Comparison of ENCODE assay signal across 10 cellular contexts in the genomic region with DNA sequence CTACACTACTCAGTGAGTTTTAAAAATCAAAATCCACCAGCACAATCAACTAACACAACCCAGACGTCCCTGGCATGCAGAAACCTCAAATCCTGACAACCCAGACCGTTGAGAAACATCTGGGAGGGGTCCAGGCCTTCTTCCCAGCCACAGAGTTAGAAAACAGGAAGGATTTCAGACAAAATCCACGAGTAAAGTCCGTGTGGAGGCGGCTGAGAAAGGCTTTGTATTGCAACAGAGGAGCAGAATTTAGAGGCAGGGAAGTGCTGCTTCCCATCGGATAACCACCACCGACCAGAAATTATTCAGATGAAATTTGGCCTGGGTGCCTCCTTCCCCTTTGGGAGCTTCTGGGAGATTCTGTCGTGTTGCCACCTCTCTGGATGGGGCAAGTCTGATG.
DNase-seq lines count a peak whose midpoint lies in the region; ATAC-seq and TF ChIP-seq lines count a peak whose summit lies in the region.
"Had no signal": no experiment of that assay in that cellular context is flagged by ENCODE, and none has a peak within 500 bp of the region (broad histone marks: within the 10 kb centered on the region; RNA-seq: fewer than 3 reads in every experiment).

No MANE protein-coding gene starts in this region.

- no peak overlapping the region for H3K4me3 Mint-ChIP-seq in CD8-positive, alpha-beta memory T cell

- H3K4me1 Mint-ChIP-seq in CD8-positive, alpha-beta memory T cell = no peaks in the 10 kb centered on the region

- peak overlapping the region; percentile 48 to 83 for H3K27ac ChIP-seq in right atrium auricular region
- no peak overlapping the region for H3K27ac ChIP-seq in CD8-positive, alpha-beta memory T cell (ENCODE audit: low read depth, low read length)
- H3K27ac ChIP-seq: SK-N-MC had no signal

- peak; percentile 92 for DNase-seq in BJ (ENCODE audit: low read depth)
- DNase-seq in amniotic epithelial cell (ENCODE audit: low read depth) = peak; percentile 100
- peak; percentile 93 for DNase-seq in right atrium auricular region (ENCODE audit: low spot score)
- DNase-seq in renal cortical epithelial cell (ENCODE audit: low read depth) = peak; percentile 77
- DNase-seq in CD8-positive, alpha-beta memory T cell = no peak
- no peak for DNase-seq in EL
- no peak for DNase-seq in RKO (ENCODE audit: low spot score)
- DNase-seq: stimulated activated naive CD4-positive, alpha-beta T cell had no signal

- H3K4me3 ChIP-seq in BJ (ENCODE audit: low read depth, low read length) (no peak overlapping the region), right atrium auricular region (no peak overlapping the region)
- H3K4me3 ChIP-seq in CD8-positive, alpha-beta memory T cell (ENCODE audit: low read length) = no peak overlapping the region
- H3K4me3 ChIP-seq: SK-N-MC had no signal

- H3K9me3 Mint-ChIP-seq in CD8-positive, alpha-beta memory T cell = peaks cover 0 to 8% (median 2%) of the 10 kb centered on the region in 5 donors

- CTCF ChIA-PET in BJ (lab: Yijun Ruan, JAX) = interaction anchor here (1.4 kb wide), 1 partner anchor 11 kb away, joined by 4 read pairs; no protein-coding TSS in a partner anchor
- CTCF ChIA-PET in CD8-positive, alpha-beta memory T cell (lab: Charles Lee) = no interaction called here

- no peaks in the 10 kb centered on the region for H3K9me3 ChIP-seq in right atrium auricular region
- no peaks in the 10 kb centered on the region for H3K9me3 ChIP-seq in CD8-positive, alpha-beta memory T cell (ENCODE audit: low read length)

- no peak overlapping the region for H3K27ac Mint-ChIP-seq in CD8-positive, alpha-beta memory T cell

- no peak for ATAC-seq in GM21515 (IDR thresholded peaks at IDR 0.05; ENCODE audit: unreplicated experiment)

- TF ChIP-seq CTCF in BJ (IDR thresholded peaks at IDR 0.05; ENCODE audit: insufficient read depth, low read depth, low read length) (no peak), right atrium auricular region (IDR thresholded peaks at IDR 0.05) (no peak)

- H3K4me1 ChIP-seq in right atrium auricular region = peaks cover 0 to 9% of the 10 kb centered on the region in 2 donors
- H3K4me1 ChIP-seq in CD8-positive, alpha-beta memory T cell (ENCODE audit: insufficient read depth, low read length) = no peaks in the 10 kb centered on the region

- H3K36me3 Mint-ChIP-seq in CD8-positive, alpha-beta memory T cell = no peaks in the 10 kb centered on the region

- no peaks in the 10 kb centered on the region for H3K27me3 ChIP-seq in BJ (ENCODE audit: control insufficient read depth, insufficient read depth, low read length)
- H3K27me3 ChIP-seq in right atrium auricular region = no peaks in the 10 kb centered on the region
- H3K27me3 ChIP-seq in CD8-positive, alpha-beta memory T cell (ENCODE audit: insufficient read depth, low read length, poor library complexity, severe bottlenecking) = no peaks in the 10 kb centered on the region

- no peaks in the 10 kb centered on the region for H3K27me3 Mint-ChIP-seq in CD8-positive, alpha-beta memory T cell

- H3K36me3 ChIP-seq in BJ (ENCODE audit: control insufficient read depth, insufficient read depth, low read length) = peaks cover 47% of the 10 kb centered on the region
- no peaks in the 10 kb centered on the region for H3K36me3 ChIP-seq in right atrium auricular region
- no peaks in the 10 kb centered on the region for H3K36me3 ChIP-seq in CD8-positive, alpha-beta memory T cell (ENCODE audit: insufficient read depth, low read length)

- POLR2A ChIA-PET in BJ (lab: Charles Lee) = interaction anchor here (0.6 to 1.0 kb wide), 5 partner anchors 17 to 303 kb away, joined by 3 to 4 read pairs (median 3); no protein-coding TSS in a partner anchor
- POLR2A ChIA-PET in CD8-positive, alpha-beta memory T cell (lab: Charles Lee) = no interaction called here

Comparison
In these comparisons a context has a peak if more than half of its experiments do, and no peak if none do; other contexts are left out.
1. DNase-seq: peak in BJ (single experiment), amniotic epithelial cell (single experiment), right atrium auricular region (single experiment) and renal cortical epithelial cell (single experiment); none in CD8-positive, alpha-beta memory T cell (0 of 5), EL (single experiment) and RKO (single experiment).